In the genomic region with DNA sequence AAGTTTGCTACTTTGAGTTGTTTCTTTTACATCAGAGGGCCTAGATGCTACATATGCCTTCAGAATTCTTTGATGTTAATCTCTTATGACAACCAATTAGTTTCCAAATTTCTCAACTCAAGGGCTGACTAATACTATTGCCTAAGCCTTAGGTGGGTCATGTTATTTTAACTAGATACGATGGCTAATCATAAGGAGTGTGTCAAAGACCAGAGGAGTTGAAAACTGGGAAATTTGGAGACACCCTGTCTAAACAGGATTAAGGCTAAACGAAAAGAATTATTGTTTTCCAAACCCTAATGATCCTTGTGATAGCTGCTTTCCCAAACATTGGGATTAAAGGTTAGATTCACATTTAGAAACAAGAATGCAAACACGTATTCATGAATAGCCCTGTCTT, we compare ENCODE assay signal across 18 cellular contexts.
A peak's percentile ranks its signal among the peaks of the same experiment; 100 is the strongest.
DNase-seq lines count a peak whose midpoint lies in the region; ATAC-seq, FAIRE-seq and TF ChIP-seq lines count a peak whose summit lies in the region.
"Had no signal": no experiment of that assay in that cellular context is flagged by ENCODE, and none has a peak within 500 bp of the region (broad histone marks: within the 10 kb centered on the region; RNA-seq: fewer than 3 reads in every experiment).

No MANE protein-coding gene starts in this region.

- H3K36me3 ChIP-seq in testis (ENCODE audit: low read depth, missing control alignments) = no peaks in the 10 kb centered on the region
- H3K36me3 ChIP-seq in small intestine (ENCODE audit: control insufficient read depth in 2 of 2, insufficient read depth in 2 of 2, low read length in 2 of 2) = no peaks in the 10 kb centered on the region
- H3K36me3 ChIP-seq: prostate gland had no signal

- DNase-seq in GM03348 (ENCODE audit: low spot score) = peak; percentile 21
- peak; percentile 43 for DNase-seq in NCI-H460 (ENCODE audit: extremely low read depth, low read depth)
- DNase-seq in choroid plexus epithelial cell (ENCODE audit: low read depth) = peak; percentile 76
- peak; percentile 2 for DNase-seq in kidney tubule cell (ENCODE audit: low spot score)
- DNase-seq in SHP77 (lab: John Stamatoyannopoulos, UW) = no peak
- DNase-seq in testis = no peak
- DNase-seq in small intestine = no peak
- DNase-seq: activated CD8-positive, alpha-beta memory T cell treated with anti-CD3 and anti-CD28 coated beads for 24 hours; amygdala; Kasumi-1; NCI-H187; NCI-H510A; OCI-M1; stimulated activated CD4-positive, alpha-beta T cell treated with anti-CD3 and anti-CD28 coated beads, Interleukin-2, amount 100 ng/mL, for 24 hours; SW 1271 had no signal

- H3K27ac ChIP-seq in testis = no peak overlapping the region
- H3K27ac ChIP-seq in small intestine (ENCODE audit: low read depth in 1 of 2, low read length in 1 of 2) = no peak overlapping the region
- H3K27ac ChIP-seq: prostate gland had no signal

- no peaks in the 10 kb centered on the region for H3K9me3 ChIP-seq in testis
- H3K9me3 ChIP-seq in small intestine (ENCODE audit: control insufficient read depth, low read depth) = no peaks in the 10 kb centered on the region
- H3K9me3 ChIP-seq: prostate gland had no signal

- ATAC-seq in HG03175 (IDR thresholded peaks at IDR 0.05; ENCODE audit: unreplicated experiment) = no peak
- ATAC-seq: activated T-helper 17 cell treated with anti-CD3 and anti-CD28 coated beads, Interleukin-2, amount 50 U/mL, for 72 hours had no signal

- H3K4me1 ChIP-seq in testis = no peaks in the 10 kb centered on the region
- peaks cover 0 to 1% of the 10 kb centered on the region in 2 donors for H3K4me1 ChIP-seq in small intestine (ENCODE audit: control insufficient read depth in 2 of 2, insufficient read depth in 1 of 2, low read depth in 1 of 2, low read length in 1 of 2)
- H3K4me1 ChIP-seq: prostate gland had no signal

- no peak for FAIRE-seq in small intestine (lab: Jason Lieb, UNC)

- no peak for TF ChIP-seq POLR2A in testis (IDR thresholded peaks at IDR 0.05)

- intact Hi-C loops in testis (cut with DNase I; ENCODE audit: low total_unique reads) = no loop called here

- no peak for TF ChIP-seq CTCF in choroid plexus epithelial cell (conservative IDR thresholded peaks at IDR 0.05; ENCODE audit: low read depth, low read length)
- TF ChIP-seq CTCF in testis (IDR thresholded peaks at IDR 0.05) = no peak

- 82 to 85% methylated on average over 3 of the region's 3 CpGs for WGBS in testis, 2 donors
- WGBS in small intestine, 3 donors = 36 to 45% (median 38%) methylated on average over 3 of the region's 3 CpGs

- no peaks in the 10 kb centered on the region for H3K27me3 ChIP-seq in testis
- H3K27me3 ChIP-seq in small intestine (ENCODE audit: control insufficient read depth in 2 of 2, insufficient read depth in 2 of 2, low read length in 2 of 2) = no peaks in the 10 kb centered on the region

- H3K4me3 ChIP-seq in choroid plexus epithelial cell (ENCODE audit: low read depth, low read length) = no peak overlapping the region
- H3K4me3 ChIP-seq in testis = no peak overlapping the region
- no peak overlapping the region for H3K4me3 ChIP-seq in small intestine (ENCODE audit: low read depth in 1 of 2, low read length in 2 of 2)
- H3K4me3 ChIP-seq: prostate gland had no signal

Comparison
In these comparisons a context has a peak if more than half of its experiments do, and no peak if none do; other contexts are left out.
1. DNase-seq: peak in GM03348 (single experiment), NCI-H460 (single experiment), choroid plexus epithelial cell (single experiment) and kidney tubule cell (single experiment); none in SHP77 (0 of 2), testis (single experiment) and small intestine (single experiment).